ENCODE assay signal across 1 cellular context in genomic region chr12:58920956-58921861, GRCh38.
A peak's percentile ranks its signal among the peaks of the same experiment; 100 is the strongest.
TF ChIP-seq lines count a peak whose summit lies in the region.

No MANE protein-coding gene starts in this region.

TF ChIP-seq in HepG2, 621 proteins besides CTCF, POLR2A, EP300 and RAD21 (continued from another document and continues in another):
- TF ChIP-seq CBX2 (IDR thresholded peaks at IDR 0.05; ENCODE audit: low read depth, low read length) (no peak), CBX2 (CRISPR knock-in tag; IDR thresholded peaks at IDR 0.05; ENCODE audit: low read depth) (no peak), MIXL1 (CRISPR knock-in tag; IDR thresholded peaks at IDR 0.05) (0 out of 2 replicates have a peak, but pooled peaks have one; percentile 18), ZNF766 (CRISPR knock-in tag; IDR thresholded peaks at IDR 0.05; ENCODE audit: borderline replicate concordance) (no peak), ESRRA (CRISPR knock-in tag; IDR thresholded peaks at IDR 0.05; ENCODE audit: low read depth) (no peak), SNRNP70 (IDR thresholded peaks at IDR 0.05; ENCODE audit: low read depth, low read length) (no peak), ZNF138 (CRISPR knock-in tag; IDR thresholded peaks at IDR 0.05; ENCODE audit: low read depth) (no peak), ONECUT2 (CRISPR knock-in tag; IDR thresholded peaks at IDR 0.05) (peak; percentile 92), GPN1 (CRISPR knock-in tag; IDR thresholded peaks at IDR 0.05; ENCODE audit: borderline replicate concordance) (no peak), MYPOP (CRISPR knock-in tag; IDR thresholded peaks at IDR 0.05) (no peak), FOXA3 (CRISPR knock-in tag; IDR thresholded peaks at IDR 0.05) (peak; percentile 35; the same call in 1 of the 2 replicates), ZUFSP (CRISPR knock-in tag; IDR thresholded peaks at IDR 0.05; ENCODE audit: borderline replicate concordance) (no peak), AGO1 (IDR thresholded peaks at IDR 0.05; ENCODE audit: low read depth, low read length, poor library complexity, severe bottlenecking) (no peak), AHR (CRISPR knock-in tag; IDR thresholded peaks at IDR 0.05) (no peak), NCOA2 (CRISPR knock-in tag; IDR thresholded peaks at IDR 0.05) (peak; percentile 45; the same call in 1 of the 2 replicates), RBAK (CRISPR knock-in tag; IDR thresholded peaks at IDR 0.05) (no peak), RCOR2 (CRISPR knock-in tag; IDR thresholded peaks at IDR 0.05) (0 out of 2 replicates have a peak, but pooled peaks have one; percentile 27), CEBPB (IDR thresholded peaks at IDR 0.05; ENCODE audit: borderline replicate concordance, low read depth, low read length) (peak; percentile 80), ELF4 (CRISPR knock-in tag; IDR thresholded peaks at IDR 0.05; ENCODE audit: borderline replicate concordance) (no peak), ATF4 (CRISPR knock-in tag; IDR thresholded peaks at IDR 0.05) (no peak), HMGXB4 (CRISPR knock-in tag; IDR thresholded peaks at IDR 0.05; ENCODE audit: borderline replicate concordance in 1 of 2, low read depth in 1 of 2) (no peak), CREBL2 (CRISPR knock-in tag; IDR thresholded peaks at IDR 0.05; ENCODE audit: borderline replicate concordance) (no peak), SYNCRIP (IDR thresholded peaks at IDR 0.05; ENCODE audit: insufficient read depth, low read depth, low read length) (no peak), BORCS8-MEF2B (CRISPR knock-in tag; IDR thresholded peaks at IDR 0.05) (no peak), NONO (IDR thresholded peaks at IDR 0.05) (no peak), NONO (CRISPR knock-in tag; conservative IDR thresholded peaks at IDR 0.05) (no peak), HOXA9 (CRISPR knock-in tag; IDR thresholded peaks at IDR 0.05; ENCODE audit: borderline replicate concordance) (no peak), ZNF788 (CRISPR knock-in tag; IDR thresholded peaks at IDR 0.05; ENCODE audit: borderline replicate concordance) (no peak), ZNF3 (CRISPR knock-in tag; IDR thresholded peaks at IDR 0.05) (no peak), TRIM24 (CRISPR knock-in tag; IDR thresholded peaks at IDR 0.05) (no peak), TAF15 (IDR thresholded peaks at IDR 0.05; ENCODE audit: low read depth, low read length, poor library complexity, severe bottlenecking) (no peak), BCL6 (CRISPR knock-in tag; IDR thresholded peaks at IDR 0.05) (0 out of 2 replicates have a peak, but pooled peaks have one; percentile 57), ELF1 (CRISPR knock-in tag; IDR thresholded peaks at IDR 0.05) (no peak), HHEX (CRISPR knock-in tag; IDR thresholded peaks at IDR 0.05) (no peak), SKI (IDR thresholded peaks at IDR 0.05; ENCODE audit: partially characterized antibody) (no peak), ATM (IDR thresholded peaks at IDR 0.05; ENCODE audit: borderline replicate concordance) (no peak), SAP130 (CRISPR knock-in tag; IDR thresholded peaks at IDR 0.05; ENCODE audit: low read depth) (peak; percentile 44; the same call in 1 of the 2 replicates), GFI1 (CRISPR knock-in tag; IDR thresholded peaks at IDR 0.05; ENCODE audit: borderline replicate concordance) (0 out of 2 replicates have a peak, but pooled peaks have one; percentile 35), JUNB (CRISPR knock-in tag; IDR thresholded peaks at IDR 0.05; ENCODE audit: borderline replicate concordance) (no peak), RNF219 (CRISPR knock-in tag; IDR thresholded peaks at IDR 0.05) (no peak), ZKSCAN5 (CRISPR knock-in tag; IDR thresholded peaks at IDR 0.05) (peak; percentile 96), FOXP4 (CRISPR knock-in tag; IDR thresholded peaks at IDR 0.05) (peak; percentile 47), ZNF160 (CRISPR knock-in tag; IDR thresholded peaks at IDR 0.05) (no peak), ZNF10 (CRISPR knock-in tag; IDR thresholded peaks at IDR 0.05; ENCODE audit: borderline replicate concordance, low read depth) (no peak), MIER2 (CRISPR knock-in tag; IDR thresholded peaks at IDR 0.05) (no peak), ZNF546 (CRISPR knock-in tag; conservative IDR thresholded peaks at IDR 0.05) (no peak), NBN (conservative IDR thresholded peaks at IDR 0.05) (no peak), LCORL (IDR thresholded peaks at IDR 0.05) (no peak), LCORL (CRISPR knock-in tag; IDR thresholded peaks at IDR 0.05) (no peak), RELA (CRISPR knock-in tag; IDR thresholded peaks at IDR 0.05) (no peak), ZKSCAN1 (IDR thresholded peaks at IDR 0.05; ENCODE audit: low read length) (no peak), MED13 (CRISPR knock-in tag; IDR thresholded peaks at IDR 0.05) (no peak), ZMYM2 (CRISPR knock-in tag; IDR thresholded peaks at IDR 0.05) (no peak), ERF (CRISPR knock-in tag; IDR thresholded peaks at IDR 0.05) (no peak), RARA (CRISPR knock-in tag; IDR thresholded peaks at IDR 0.05) (no peak), HMG20A (CRISPR knock-in tag; IDR thresholded peaks at IDR 0.05; ENCODE audit: borderline replicate concordance) (peak; percentile 66; the same call in 1 of the 2 replicates), ZNF318 (CRISPR knock-in tag; IDR thresholded peaks at IDR 0.05) (no peak)
